ENCODE assay signal across 8 cellular contexts in genomic region chr12:50166776-50167025, GRCh38. TPM values are rescaled to one million over a fixed set of nuclear protein-coding genes. Genes with fewer than 3 reads are reported as not detected.
DNase-seq lines count a peak whose midpoint lies in the region; ATAC-seq and TF ChIP-seq lines count a peak whose summit lies in the region.

No MANE protein-coding gene starts in this region.

- H3K27ac ChIP-seq in A673 (ENCODE audit: low read depth, low read length, poor library complexity, severe bottlenecking) (peak overlapping the region; percentile 91), HEK293 (ENCODE audit: extremely low read depth, low read depth, low read length) (peak overlapping the region; percentile 79), ovary (peak overlapping the region; percentile 23 to 91)

- no peak for TF ChIP-seq POLR2A in ovary (IDR thresholded peaks at IDR 0.05)

- H3K36me3 ChIP-seq in A673 (ENCODE audit: insufficient read depth, low read length, poor library complexity, severe bottlenecking) (no peaks in the 10 kb centered on the region), HEK293 (ENCODE audit: control insufficient read depth in 2 of 2, insufficient read depth in 1 of 2, low read length in 2 of 2) (no peaks in the 10 kb centered on the region; a peak in 1 of 3 replicates), ovary (no peaks in the 10 kb centered on the region)

- peaks cover 10% of the 10 kb centered on the region for H3K36me3 Mint-ChIP-seq in activated CD4-positive, alpha-beta T cell treated with anti-CD3 and anti-CD28 coated beads, Interleukin-2, amount 10 ng/mL, durations not matched to agents 24 days and 14 days (ENCODE audit: low read depth)

- 1% methylated on average over 10 of the region's 10 CpGs for whole genome bisulfite sequencing in ovary, 3 donors

- BruUV-seq in A673 (replicated peaks; lab: Mats Ljungman, UMichigan): no TSS peak

- H3K4me3 Mint-ChIP-seq in activated CD4-positive, alpha-beta T cell treated with anti-CD3 and anti-CD28 coated beads, Interleukin-2, amount 10 ng/mL, durations not matched to agents 24 days and 14 days: peak overlapping the region; percentile 86

- peaks cover 3% of the 10 kb centered on the region for H3K9me3 ChIP-seq in A673 (ENCODE audit: low read depth, low read length, poor library complexity, severe bottlenecking)
- no peaks in the 10 kb centered on the region for H3K9me3 ChIP-seq in HEK293 (ENCODE audit: control insufficient read depth, insufficient read depth, low read depth, low read length)
- H3K9me3 ChIP-seq in ovary: no peaks in the 10 kb centered on the region

- POLR2A ChIA-PET in A673 (lab: Charles Lee; ENCODE audit: low non-redundant PET): interaction anchor here (1.1 kb wide), 1 partner anchor 10 kb away, joined by 4 read pairs; no protein-coding TSS in a partner anchor
- POLR2A ChIA-PET in HEK293 (lab: Yijun Ruan, JAX): interaction anchor here (0.6 to 2.5 kb wide), 12 partner anchors 9 to 426 kb away, joined by 3 to 55 read pairs (median 5); partner anchors contain the start of genes COX14, SMARCD1 and TMBIM6

- DNase-seq in A673 (ENCODE audit: low spot score) (no peak), epithelial cell of esophagus (ENCODE audit: low read depth) (no peak), ovary (peak in 2 of 5 donors; percentile 47 to 56), iPS-NIHi7 (ENCODE audit: extremely low spot score) (no peak), NCI-H526 treated with DMSO at 0.1 percent for 48 hours (lab: John Stamatoyannopoulos, UW) (no peak)
- DNase-seq in activated CD4-positive, alpha-beta T cell treated with anti-CD3 and anti-CD28 coated beads, Interleukin-2, amount 10 ng/mL, durations not matched to agents 24 days and 14 days: peak; percentile 89

- H3K4me3 ChIP-seq in A673 (ENCODE audit: low read depth, low read length, poor library complexity, severe bottlenecking) (peak overlapping the region; percentile 70), HEK293 (ENCODE audit: low read depth, low read length) (peak overlapping the region; percentile 96), epithelial cell of esophagus (ENCODE audit: low read length) (peak overlapping the region; percentile 79), ovary (peak overlapping the region; percentile 94)

- no peaks in the 10 kb centered on the region for H3K27me3 Mint-ChIP-seq in activated CD4-positive, alpha-beta T cell treated with anti-CD3 and anti-CD28 coated beads, Interleukin-2, amount 10 ng/mL, durations not matched to agents 24 days and 14 days

- CTCF ChIA-PET in A673 (lab: Charles Lee) (interaction anchor here (1.4 to 1.9 kb wide), 3 partner anchors 55 to 598 kb away, joined by 3 to 8 read pairs (median 5); partner anchors contain the start of gene COX14), HEK293 (lab: Yijun Ruan, JAX) (interaction anchor here (0.5 to 4.6 kb wide), 6 partner anchors 9 to 152 kb away, joined by 3 to 32 read pairs (median 3); partner anchors contain the start of gene COX14)

- intact Hi-C loops in A673 (cut with micrococcal nuclease; ENCODE audit: unreplicated experiment): loop anchor here (2.0 kb wide), 2 partner anchors 56 to 82 kb away; partner anchors contain the start of gene SMARCD1
- intact Hi-C loops in activated CD4-positive, alpha-beta T cell treated with anti-CD3 and anti-CD28 coated beads, Interleukin-2, amount 10 ng/mL, durations not matched to agents 24 days and 14 days (cut with micrococcal nuclease): loop anchor here (1.0 to 5.0 kb wide), 4 partner anchors 21 to 236 kb away; partner anchors contain the start of genes LARP4 and SMARCD1
- intact Hi-C loops in ovary (cut with DNase I): loop anchor here in 3 of 4 donors (5.0 to 10.0 kb wide), 2 partner anchors 52 to 54 kb away; partner anchors contain the start of gene COX14 (in 3 of the 3)

- no peaks in the 10 kb centered on the region for H3K9me3 Mint-ChIP-seq in activated CD4-positive, alpha-beta T cell treated with anti-CD3 and anti-CD28 coated beads, Interleukin-2, amount 10 ng/mL, durations not matched to agents 24 days and 14 days

- ATAC-seq in HG02610 (IDR thresholded peaks at IDR 0.05; ENCODE audit: unreplicated experiment): no peak

- H3K27me3 ChIP-seq in A673 (replicated peaks; ENCODE audit: insufficient read depth, low read depth, low read length, poor library complexity) (no peaks in the 10 kb centered on the region), ovary (no peaks in the 10 kb centered on the region)

- TF ChIP-seq CTCF in A673 (conservative IDR thresholded peaks at IDR 0.05; ENCODE audit: low read depth, low read length) (no peak), HEK293 (tag by site-specific recombination; IDR thresholded peaks at IDR 0.05) (no peak; the same call in 1 of the 2 replicates), epithelial cell of esophagus (IDR thresholded peaks at IDR 0.05; ENCODE audit: insufficient read depth, low read depth, low read length, missing control alignments) (no peak), ovary (IDR thresholded peaks at IDR 0.05) (no peak)

- H3K4me1 ChIP-seq in A673 (ENCODE audit: insufficient read depth, low read length, poor library complexity, severe bottlenecking): no peaks in the 10 kb centered on the region
- H3K4me1 ChIP-seq in HEK293 (ENCODE audit: control insufficient read depth, insufficient read depth, low read length): peaks cover 3% of the 10 kb centered on the region; the same call in 1 of the 2 replicates
- H3K4me1 ChIP-seq in ovary (ENCODE audit: insufficient read depth): peaks cover 6% of the 10 kb centered on the region

- TF ChIP-seq EP300 in ovary (IDR thresholded peaks at IDR 0.05): no peak

- H3K27ac Mint-ChIP-seq in activated CD4-positive, alpha-beta T cell treated with anti-CD3 and anti-CD28 coated beads, Interleukin-2, amount 10 ng/mL, durations not matched to agents 24 days and 14 days: peak overlapping the region; percentile 95

- H3K4me1 Mint-ChIP-seq in activated CD4-positive, alpha-beta T cell treated with anti-CD3 and anti-CD28 coated beads, Interleukin-2, amount 10 ng/mL, durations not matched to agents 24 days and 14 days: peaks cover 33% of the 10 kb centered on the region

TF ChIP-seq in HEK293, 187 proteins besides CTCF, POLR2A, EP300 and RAD21 (continues in another document):
- TF ChIP-seq ZNF530 (tag by site-specific recombination; IDR thresholded peaks at IDR 0.05; ENCODE audit: low read depth) (no peak), ZFHX2 (tag by site-specific recombination; conservative IDR thresholded peaks at IDR 0.05) (peak; percentile 92), ZNF148 (tag by site-specific recombination; IDR thresholded peaks at IDR 0.05; ENCODE audit: borderline replicate concordance) (no peak), EGR2 (tag by site-specific recombination; IDR thresholded peaks at IDR 0.05; ENCODE audit: low read depth) (no peak; the same call in 1 of the 2 replicates), ZNF335 (tag by site-specific recombination; conservative IDR thresholded peaks at IDR 0.05) (peak; percentile 96)

RNA-seq across cellular contexts. Expression of gene CERS5, which starts 0.5 kb away (rescaled TPM):
- 57.0 and 63.7 TPM in 2 replicates for total RNA-seq in A673 (2021)
- total RNA-seq in activated CD4-positive, alpha-beta T cell treated with anti-CD3 and anti-CD28 coated beads, Interleukin-2, amount 10 ng/mL, durations not matched to agents 24 days and 14 days: 62.6 and 66.5 TPM in 2 replicates
- total RNA-seq in ovary: 10 to 100 TPM; 29.1 to 67.3 (median 44.9) TPM
- polyA plus RNA-seq in ovary: 10 to 100 TPM; 47.9 to 76.9 TPM

RNA-seq across cellular contexts. Expression of gene COX14, which starts 54.7 kb away (rescaled TPM):
- total RNA-seq in A673 (2021): 25.4 and 28.7 TPM in 2 replicates
- 44.0 and 45.0 TPM in 2 replicates for total RNA-seq in activated CD4-positive, alpha-beta T cell treated with anti-CD3 and anti-CD28 coated beads, Interleukin-2, amount 10 ng/mL, durations not matched to agents 24 days and 14 days
- total RNA-seq in ovary: 10 to 100 TPM; 37.5 to 72.6 (median 45.4) TPM
- 10 to 100 TPM; 46.4 to 85.4 TPM for polyA plus RNA-seq in ovary
